8 cellular contexts compared by ENCODE assay signal in the genomic region with DNA sequence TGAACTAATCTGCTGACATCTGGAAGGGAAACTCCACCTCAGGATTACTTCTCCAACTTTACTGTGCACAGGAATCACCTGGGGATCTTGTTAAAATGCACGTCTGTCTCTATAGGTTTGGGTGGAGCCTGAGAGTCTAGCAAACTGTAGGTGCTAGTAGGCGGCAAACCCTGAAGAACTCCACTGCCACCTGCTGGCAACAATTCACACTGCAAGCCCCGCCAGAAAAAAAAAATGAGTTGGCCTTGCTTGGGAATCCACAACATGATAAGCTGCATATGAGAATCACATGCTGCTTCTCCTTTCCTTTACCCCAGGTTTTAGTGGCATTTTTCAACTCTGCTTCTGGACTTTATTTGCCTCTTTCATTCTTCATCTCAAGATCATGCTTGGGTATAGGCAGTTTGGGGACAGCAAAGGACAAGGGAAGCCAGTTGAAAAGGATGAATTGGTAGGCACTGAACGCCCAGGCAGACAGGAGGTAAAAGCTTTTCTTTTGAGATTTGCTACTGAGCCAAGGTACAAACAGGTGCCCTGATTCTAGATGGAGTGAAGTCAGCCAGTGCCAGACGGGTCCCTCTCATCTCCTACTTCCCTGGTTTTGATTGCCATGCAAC.
A peak's percentile ranks its signal among the peaks of the same experiment; 100 is the strongest.
DNase-seq lines count a peak whose midpoint lies in the region; ATAC-seq, FAIRE-seq and TF ChIP-seq lines count a peak whose summit lies in the region.

No MANE protein-coding gene starts in this region.

- no peaks in the 10 kb centered on the region for H3K79me2 ChIP-seq in Karpas-422 (ENCODE audit: low read length)

- no peak for FAIRE-seq in D721Med (lab: Jason Lieb, UNC)

- H3K4me3 ChIP-seq in Karpas-422 (ENCODE audit: low read length) (no peak overlapping the region), RWPE2 (ENCODE audit: severe bottlenecking) (no peak overlapping the region)

- H3K4me3 Mint-ChIP-seq in progenitor cell of endocrine pancreas (ENCODE audit: low read depth), result no peak overlapping the region

- DNase-seq in D721Med (ENCODE audit: insufficient read length, low spot score), result peak; percentile 31
- peak; percentile 86 for DNase-seq in Karpas-422
- no peak for DNase-seq in RWPE2 (ENCODE audit: low spot score)
- DNase-seq in activated effector memory CD4-positive, alpha-beta T cell treated with anti-CD3 and anti-CD28 coated beads, Interleukin-2, amount 50 U/mL, for 16 hours, result peak; percentile 84
- DNase-seq in glomerular visceral epithelial cell (ENCODE audit: extremely low spot score), result peak; percentile 65
- peak; percentile 52 for DNase-seq in progenitor cell of endocrine pancreas (ENCODE audit: low spot score, unreplicated experiment)
- DNase-seq in NCI-H1436 treated with DMSO at 0.1 percent for 48 hours (lab: John Stamatoyannopoulos, UW), result no peak

- H3K4me1 Mint-ChIP-seq in progenitor cell of endocrine pancreas (ENCODE audit: low read depth), result no peaks in the 10 kb centered on the region

- no peaks in the 10 kb centered on the region for H3K36me3 ChIP-seq in Karpas-422 (ENCODE audit: insufficient read depth, low read length)
- no peaks in the 10 kb centered on the region for H3K36me3 ChIP-seq in RWPE2 (ENCODE audit: low read depth)

- ATAC-seq in GM21529 (IDR thresholded peaks at IDR 0.05; ENCODE audit: unreplicated experiment), result peak; percentile 70
- ATAC-seq in RWPE2 (ENCODE audit: low read depth), result peak; percentile 87

- H4K20me1 ChIP-seq in Karpas-422 (ENCODE audit: insufficient read depth, low read depth, low read length), result no peaks in the 10 kb centered on the region

- H3K4me1 ChIP-seq in Karpas-422 (ENCODE audit: low read length), result 0 out of 2 replicates have a peak, but pooled peaks cover 2% of the 10 kb centered on the region
- H3K4me1 ChIP-seq in RWPE2 (ENCODE audit: insufficient read depth, poor library complexity, severe bottlenecking), result no peaks in the 10 kb centered on the region

- H3K27ac ChIP-seq in Karpas-422 (ENCODE audit: low read length) (no peak overlapping the region), RWPE2 (ENCODE audit: poor library complexity, severe bottlenecking) (no peak overlapping the region)

- no peaks in the 10 kb centered on the region for H3K36me3 Mint-ChIP-seq in progenitor cell of endocrine pancreas (ENCODE audit: insufficient read depth)

- H3K27me3 Mint-ChIP-seq in progenitor cell of endocrine pancreas, result peaks cover 33% of the 10 kb centered on the region

- H3K9me3 ChIP-seq in Karpas-422 (ENCODE audit: low read length) (no peaks in the 10 kb centered on the region), RWPE2 (ENCODE audit: severe bottlenecking) (no peaks in the 10 kb centered on the region)

- TF ChIP-seq CTCF in D721Med (IDR thresholded peaks at IDR 0.05; ENCODE audit: insufficient read depth, missing control alignments), result peak; percentile 92
- TF ChIP-seq CTCF in RWPE2 (IDR thresholded peaks at IDR 0.05; ENCODE audit: poor library complexity, severe bottlenecking), result peak; percentile 97
- peak; percentile 94 for TF ChIP-seq CTCF in progenitor cell of endocrine pancreas (IDR thresholded peaks at IDR 0.05; ENCODE audit: unreplicated experiment)

- H2AFZ ChIP-seq in Karpas-422 (ENCODE audit: low read length), result no peak overlapping the region

- no peak overlapping the region for H3K9ac ChIP-seq in Karpas-422 (ENCODE audit: low read length)

- no peaks in the 10 kb centered on the region for H3K9me3 Mint-ChIP-seq in progenitor cell of endocrine pancreas (ENCODE audit: low read depth)

- H3K4me2 ChIP-seq in Karpas-422 (ENCODE audit: low read depth, low read length, poor library complexity, severe bottlenecking), result no peak overlapping the region

- H3K27ac Mint-ChIP-seq in progenitor cell of endocrine pancreas, result no peak overlapping the region

- H3K27me3 ChIP-seq in Karpas-422 (ENCODE audit: low read length) (no peaks in the 10 kb centered on the region), RWPE2 (ENCODE audit: insufficient read depth, poor library complexity, severe bottlenecking) (no peaks in the 10 kb centered on the region)

- H3K9me2 ChIP-seq in Karpas-422 (replicated peaks; ENCODE audit: insufficient read depth, low read length), result no peaks in the 10 kb centered on the region

Comparison
In these comparisons a context has a peak if more than half of its experiments do, and no peak if none do; other contexts are left out.
1. DNase-seq: peak in D721Med (single experiment), Karpas-422 (single experiment), activated effector memory CD4-positive, alpha-beta T cell treated with anti-CD3 and anti-CD28 coated beads, Interleukin-2, amount 50 U/mL, for 16 hours (single experiment), glomerular visceral epithelial cell (single experiment) and progenitor cell of endocrine pancreas (single experiment); none in RWPE2 (single experiment) and NCI-H1436 treated with DMSO at 0.1 percent for 48 hours (single experiment).
2. Peak in every context shown above with its lines, with median percentiles within 50 percentile points of each other: CTCF ChIP-seq.